In the genomic region with DNA sequence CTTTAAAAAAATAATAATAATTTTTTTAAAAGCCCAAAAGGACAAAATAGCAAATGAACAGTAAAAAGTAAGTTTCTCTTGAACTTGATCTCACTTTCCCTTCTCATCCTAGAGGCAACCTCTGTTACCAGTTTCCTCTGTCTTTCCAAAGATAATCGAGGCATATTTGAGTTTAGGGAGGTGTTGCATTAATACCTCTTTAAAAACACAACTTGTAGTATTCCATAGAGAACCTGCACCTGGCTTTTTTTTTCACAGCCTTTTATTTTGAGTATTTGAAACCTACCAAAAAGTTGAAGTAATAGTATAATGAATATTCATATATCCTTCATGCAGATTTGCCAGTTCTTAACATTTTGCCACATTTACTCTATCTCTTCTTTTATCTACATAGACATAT, we compare ENCODE assay signal across 11 cellular contexts. TPM values are rescaled to one million over a fixed set of nuclear protein-coding genes. Genes with fewer than 3 reads are reported as not detected.
DNase-seq lines count a peak whose midpoint lies in the region; ATAC-seq and TF ChIP-seq lines count a peak whose summit lies in the region.
"Had no signal": no experiment of that assay in that cellular context is flagged by ENCODE, and none has a peak within 500 bp of the region (broad histone marks: within the 10 kb centered on the region; RNA-seq: fewer than 3 reads in every experiment).

No MANE protein-coding gene starts in this region.

- TF ChIP-seq POLR2A in esophagus squamous epithelium (IDR thresholded peaks at IDR 0.05) (no peak), transverse colon (IDR thresholded peaks at IDR 0.05) (no peak)

- intact Hi-C loops in MCF 10A (cut with micrococcal nuclease) (no loop called here), mammary epithelial cell (cut with micrococcal nuclease) (no loop called here), esophagus squamous epithelium (cut with DNase I) (no loop called here), transverse colon (cut with DNase I; ENCODE audit: low total_unique reads) (no loop called here)

- H3K9me3 ChIP-seq in mammary epithelial cell (replicated peaks; ENCODE audit: insufficient read depth, low read length) = no peaks in the 10 kb centered on the region
- no peaks in the 10 kb centered on the region for H3K9me3 ChIP-seq in SJSA1 (replicated peaks)
- H3K9me3 ChIP-seq in esophagus squamous epithelium = no peaks in the 10 kb centered on the region
- no peaks in the 10 kb centered on the region for H3K9me3 ChIP-seq in transverse colon

- DNase-seq in MCF 10A (ENCODE audit: unreplicated experiment) = no peak
- DNase-seq in mammary epithelial cell = no peak
- no peak for DNase-seq in SJSA1 (ENCODE audit: low read depth in 1 of 2, low spot score in 2 of 2)
- DNase-seq in esophagus squamous epithelium (lab: John Stamatoyannopoulos, UW) = no peak
- DNase-seq in transverse colon = no peak
- DNase-seq: stimulated activated naive CD4-positive, alpha-beta T cell had no signal

- ATAC-seq in HG03460 (IDR thresholded peaks at IDR 0.05; ENCODE audit: unreplicated experiment) = no peak
- no peak for ATAC-seq in SK-N-SH treated with all-trans-retinoic acid at 6 μM for 48 hours
- ATAC-seq in HG03139 (IDR thresholded peaks at IDR 0.05; ENCODE audit: unreplicated experiment) = no peak

- H3K4me3 ChIP-seq in mammary epithelial cell (replicated peaks in 1 of 3; ENCODE audit: insufficient read depth in 1 of 3, low read depth in 2 of 3, low read length in 3 of 3) (no peak overlapping the region), SJSA1 (no peak overlapping the region), esophagus squamous epithelium (peak overlapping the region in 1 of 4 donors; percentile 31), transverse colon (no peak overlapping the region)

- no peaks in the 10 kb centered on the region for H3K27me3 Mint-ChIP-seq in MCF 10A (ENCODE audit: insufficient read depth, unreplicated experiment)

- peaks cover 45% of the 10 kb centered on the region for H3K4me1 Mint-ChIP-seq in MCF 10A (ENCODE audit: insufficient read depth, unreplicated experiment)

- no peak overlapping the region for H2AFZ ChIP-seq in mammary epithelial cell (ENCODE audit: low read depth, low read length)

- TF ChIP-seq CTCF in MCF 10A (IDR thresholded peaks at IDR 0.05; ENCODE audit: unreplicated experiment) (no peak), mammary epithelial cell (conservative IDR thresholded peaks at IDR 0.05 in 1 of 2, IDR thresholded peaks at IDR 0.05 in 1 of 2; ENCODE audit: extremely low read depth in 1 of 2, insufficient read depth in 1 of 2, low read depth in 1 of 2, low read length in 2 of 2) (no peak), esophagus squamous epithelium (IDR thresholded peaks at IDR 0.05) (no peak), transverse colon (IDR thresholded peaks at IDR 0.05) (no peak)

- H3K4me3 Mint-ChIP-seq in MCF 10A (ENCODE audit: unreplicated experiment) = no peak overlapping the region

- H3K36me3 ChIP-seq in mammary epithelial cell (ENCODE audit: insufficient read depth, low read length) = no peaks in the 10 kb centered on the region
- H3K36me3 ChIP-seq in SJSA1 = peaks cover 5% of the 10 kb centered on the region; the same call in 1 of the 2 replicates
- no peaks in the 10 kb centered on the region for H3K36me3 ChIP-seq in esophagus squamous epithelium
- H3K36me3 ChIP-seq in transverse colon = no peaks in the 10 kb centered on the region

- TF ChIP-seq EP300 in transverse colon (IDR thresholded peaks at IDR 0.05; ENCODE audit: low read depth) = no peak

- peaks cover 3% of the 10 kb centered on the region for H4K20me1 ChIP-seq in mammary epithelial cell (ENCODE audit: insufficient read depth, low read length)

- no peak overlapping the region for H3K4me2 ChIP-seq in mammary epithelial cell (ENCODE audit: insufficient read depth, low read depth, low read length)

- CTCF ChIA-PET in MCF 10A (lab: Yijun Ruan, JAX) = interaction anchor here (1.4 to 6.4 kb wide), 3 partner anchors 9 to 20 kb away, joined by 4 to 57 read pairs (median 7); no protein-coding TSS in a partner anchor
- CTCF ChIA-PET in mammary epithelial cell (lab: Charles Lee; ENCODE audit: low non-redundant PET) = no interaction called here

- dilution Hi-C loops in mammary epithelial cell (cut with HindIII; ENCODE audit: low sequenced_read_pairs) = no loop called here

- peaks cover 3% of the 10 kb centered on the region for H3K36me3 Mint-ChIP-seq in MCF 10A (ENCODE audit: insufficient read depth, unreplicated experiment)

- POLR2A ChIA-PET in MCF 10A (lab: Yijun Ruan, JAX) = interaction anchor here (0.9 kb wide), 2 partner anchors 9 kb away, joined by 3 read pairs; no protein-coding TSS in a partner anchor

- H3K27me3 ChIP-seq in mammary epithelial cell (ENCODE audit: insufficient read depth, low read length) (no peaks in the 10 kb centered on the region), SJSA1 (replicated peaks) (no peaks in the 10 kb centered on the region), esophagus squamous epithelium (no peaks in the 10 kb centered on the region), transverse colon (no peaks in the 10 kb centered on the region)

- peak overlapping the region; percentile 28 for H3K27ac Mint-ChIP-seq in MCF 10A (ENCODE audit: low read depth, unreplicated experiment)

- H3K79me2 ChIP-seq in mammary epithelial cell (ENCODE audit: insufficient read depth, low read length) = peaks cover 93% of the 10 kb centered on the region

- no peak overlapping the region for H3K9ac ChIP-seq in mammary epithelial cell (ENCODE audit: insufficient read depth, low read length)

- H3K4me1 ChIP-seq in mammary epithelial cell (ENCODE audit: insufficient read depth, low read length) (peaks cover 37% of the 10 kb centered on the region), SJSA1 (replicated peaks) (peaks cover 27% of the 10 kb centered on the region), esophagus squamous epithelium (peaks cover 80 to 100% (median 91%) of the 10 kb centered on the region in 3 donors), transverse colon (peaks cover 50 to 78% (median 61%) of the 10 kb centered on the region in 4 donors)

- in situ Hi-C loops in mammary epithelial cell (cut with MboI; ENCODE audit: low sequenced_read_pairs in 2 of 2) = no loop called here
- in situ Hi-C loops in transverse colon (cut with MboI; ENCODE audit: low pct_ligation_motif_present in 1 of 4, low pct_unique_long_range_greater_than_20kb in 1 of 4, low sequenced_read_pairs in 3 of 4) = no loop called here

- no TSS peak for BruUV-seq in MCF 10A (replicated peaks; lab: Mats Ljungman, UMichigan)
- no TSS peak for BruUV-seq in mammary epithelial cell (replicated peaks; lab: Mats Ljungman, UMichigan)

- no peaks in the 10 kb centered on the region for H3K9me3 Mint-ChIP-seq in MCF 10A (ENCODE audit: unreplicated experiment)
- H3K9me3 Mint-ChIP-seq: neural crest cell had no signal

- H3K27ac ChIP-seq in mammary epithelial cell (ENCODE audit: insufficient read depth, low read depth, low read length) (no peak overlapping the region), SJSA1 (peak overlapping the region; percentile 42), esophagus squamous epithelium (peak overlapping the region in 3 of 4 donors; percentile 43 to 99 (median 95)), transverse colon (peak overlapping the region; percentile 84 to 92 (median 86))

- 13% methylated on average over 1 of the region's 1 CpG for WGBS in mammary epithelial cell (ENCODE audit: low coverage, missing lambda C conversion rate)
- WGBS in esophagus squamous epithelium, 2 donors = 40 to 50% methylated on average over 1 of the region's 1 CpG
- 24 to 57% methylated on average over 1 of the region's 1 CpG for WGBS in transverse colon (ENCODE audit: low coverage in 1 of 2), 2 donors

TF ChIP-seq in SK-N-SH treated with all-trans-retinoic acid at 6 μM for 48 hours, 23 proteins besides CTCF, POLR2A, EP300 and RAD21:
- TF ChIP-seq ZNF565 (CRISPR knock-in tag; conservative IDR thresholded peaks at IDR 0.05; ENCODE audit: low read depth) (no peak), ZC3H10 (CRISPR knock-in tag; IDR thresholded peaks at IDR 0.05) (no peak), ZFP30 (CRISPR knock-in tag; IDR thresholded peaks at IDR 0.05) (no peak), ZNF8 (CRISPR knock-in tag; IDR thresholded peaks at IDR 0.05) (no peak)

RNA-seq across cellular contexts. Expression of gene CSK, which starts 9.1 kb away (rescaled TPM):
- total RNA-seq in MCF 10A (2022) = 50.4 and 65.3 TPM in 2 replicates
- 10 to 100 TPM; 23.2 to 64.6 TPM for total RNA-seq in mammary epithelial cell
- 36.6 TPM for polyA plus RNA-seq in mammary epithelial cell
- 88.5 TPM for polyA minus RNA-seq in mammary epithelial cell
- 14.8 and 19.2 TPM in 2 replicates for total RNA-seq in SJSA1 (2014; rRNA removed; shearing (Covaris generic))
- 100 to 1,000 TPM in 1 of 4 donors, 10 to 100 TPM in 3; 30.6 to 130 (median 45.2) TPM for total RNA-seq in esophagus squamous epithelium
- 100 to 1,000 TPM in 1 of 4 donors, 10 to 100 TPM in 3; 59.7 to 176 (median 73.4) TPM for total RNA-seq in transverse colon

RNA-seq across cellular contexts. Expression of gene LMAN1L, which starts 21.6 kb away (rescaled TPM):
- 0.23 TPM in 1 of 2 replicates, not detected in the other for total RNA-seq in MCF 10A (2022)
- under 1 TPM in 1 of 2 donors, not detected in 1; 0.14 TPM for total RNA-seq in mammary epithelial cell
- polyA plus RNA-seq in mammary epithelial cell = not detected
- not detected for polyA minus RNA-seq in mammary epithelial cell
- not detected in 2 replicates for total RNA-seq in SJSA1 (2014; rRNA removed; shearing (Covaris generic))
- total RNA-seq in esophagus squamous epithelium = under 1 TPM in 1 of 4 donors, not detected in 3; 0.18 TPM
- total RNA-seq in transverse colon = 10 to 100 TPM in 1 of 4 donors, not detected in 3; 20.2 TPM
- total RNA-seq: neural crest cell had no signal
- polyA plus RNA-seq: BJ had no signal

RNA-seq across cellular contexts. Expression of gene CPLX3, which starts 35.4 kb away (rescaled TPM):
- total RNA-seq in MCF 10A (2022) (not detected in 2 replicates), mammary epithelial cell (not detected), esophagus squamous epithelium (under 1 TPM in 1 of 4 donors, not detected in 3; 0.11 TPM), transverse colon (not detected)
- polyA plus RNA-seq in mammary epithelial cell = not detected
- not detected for polyA minus RNA-seq in mammary epithelial cell
- 0.13 TPM in 1 of 2 replicates, not detected in the other for total RNA-seq in SJSA1 (2014; rRNA removed; shearing (Covaris generic))
- total RNA-seq: neural crest cell had no signal
- polyA plus RNA-seq: BJ had no signal

RNA-seq across cellular contexts. Expression of gene CYP1A2, which starts 42.4 kb away (rescaled TPM):
- total RNA-seq in MCF 10A (2022) = not detected in 2 replicates
- total RNA-seq in mammary epithelial cell = not detected
- not detected for polyA plus RNA-seq in mammary epithelial cell
- not detected for polyA minus RNA-seq in mammary epithelial cell
- total RNA-seq in SJSA1 (2014; rRNA removed; shearing (Covaris generic)) = not detected in 2 replicates
- not detected for total RNA-seq in esophagus squamous epithelium
- not detected for total RNA-seq in transverse colon
- total RNA-seq: neural crest cell had no signal
- polyA plus RNA-seq: BJ had no signal

RNA-seq across cellular contexts. Expression of gene ULK3, which starts 51.9 kb away (rescaled TPM):
- 27.6 and 31.3 TPM in 2 replicates for total RNA-seq in MCF 10A (2022)
- 10 to 100 TPM; 20.0 to 26.3 TPM for total RNA-seq in mammary epithelial cell
- polyA plus RNA-seq in mammary epithelial cell = 17.8 TPM
- 22.1 TPM for polyA minus RNA-seq in mammary epithelial cell
- 14.3 and 14.7 TPM in 2 replicates for total RNA-seq in SJSA1 (2014; rRNA removed; shearing (Covaris generic))
- total RNA-seq in esophagus squamous epithelium = 100 to 1,000 TPM in 1 of 4 donors, 10 to 100 TPM in 3; 53.3 to 113 (median 60.9) TPM
- 100 to 1,000 TPM; 138 to 473 (median 312) TPM for total RNA-seq in transverse colon
